ENCODE assay signal across 12 cellular contexts in the genomic region with DNA sequence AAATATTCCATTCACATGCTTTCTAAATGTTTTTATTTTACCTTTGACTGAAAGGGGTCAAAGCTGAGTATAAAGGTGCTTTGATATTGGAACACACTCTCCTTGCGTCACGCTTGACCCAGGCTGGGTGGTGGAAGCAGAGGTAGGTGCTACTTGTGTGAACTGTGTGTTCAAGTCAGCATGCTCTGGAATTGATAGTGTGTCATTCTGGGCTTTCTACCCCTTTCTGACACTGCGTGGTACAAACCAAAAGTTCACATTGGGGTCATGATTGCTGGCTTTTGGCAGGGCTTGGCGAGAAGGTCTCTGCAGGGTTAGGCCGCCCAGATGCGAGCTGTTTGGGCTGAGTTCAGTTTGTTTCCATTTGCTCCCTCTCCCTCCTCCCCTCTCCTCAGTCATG.
DNase-seq lines count a peak whose midpoint lies in the region; ATAC-seq and TF ChIP-seq lines count a peak whose summit lies in the region.
"Had no signal": no experiment of that assay in that cellular context is flagged by ENCODE, and none has a peak within 500 bp of the region (broad histone marks: within the 10 kb centered on the region; RNA-seq: fewer than 3 reads in every experiment).

No MANE protein-coding gene starts in this region.

- no peaks in the 10 kb centered on the region for H3K9me3 ChIP-seq in GM23248 (ENCODE audit: low read depth)
- no peaks in the 10 kb centered on the region for H3K9me3 ChIP-seq in psoas muscle

- in situ Hi-C loops in GM23248 (cut with MboI): no loop called here

- peaks cover 63% of the 10 kb centered on the region for H3F3A ChIP-seq in GM23248 (ENCODE audit: insufficient read depth)

- DNase-seq in GM23248: peak; percentile 36
- DNase-seq in astrocyte of the hippocampus (ENCODE audit: low read depth, low spot score): peak; percentile 57
- DNase-seq in left cardiac atrium: peak; percentile 47
- DNase-seq in psoas muscle: peak; percentile 21 to 62
- no peak for DNase-seq in stimulated activated CD4-positive, alpha-beta T cell treated with anti-CD3 and anti-CD28 coated beads, Interleukin-12 subunit alpha, Interleukin-12 subunit beta, amount 100 ng/mL, for 4 hours
- DNase-seq in kidney tubule cell (ENCODE audit: low spot score): no peak
- DNase-seq in NCI-H146 (lab: John Stamatoyannopoulos, UW): no peak
- no peak for DNase-seq in mucosa of gallbladder (ENCODE audit: low spot score)
- DNase-seq: activated CD4-positive, alpha-beta T cell treated with anti-CD3 and anti-CD28 coated beads, Interleukin-2, amount 50 U/mL, for 1 hour; CD4-positive, CD25-positive, alpha-beta regulatory T cell; small intestine; T-helper 2 cell had no signal

- ATAC-seq in left cardiac atrium: peak; percentile 88 to 89
- ATAC-seq in psoas muscle: peak in 2 of 4 donors; percentile 28 to 69

- no peak for TF ChIP-seq CTCF in psoas muscle (IDR thresholded peaks at IDR 0.05)

- H3K9ac ChIP-seq in GM23248: no peak overlapping the region

- H3K27me3 ChIP-seq in GM23248 (replicated peaks; ENCODE audit: insufficient read depth): no peaks in the 10 kb centered on the region
- no peaks in the 10 kb centered on the region for H3K27me3 ChIP-seq in psoas muscle (ENCODE audit: insufficient read depth in 3 of 3, low read length in 2 of 3)

- H2AFZ ChIP-seq in GM23248: no peak overlapping the region

- no peak overlapping the region for H3K4me2 ChIP-seq in GM23248 (ENCODE audit: unreplicated experiment)

- peaks cover 98% of the 10 kb centered on the region for H3K79me2 ChIP-seq in GM23248 (ENCODE audit: insufficient read depth)

- H3K4me1 ChIP-seq in GM23248 (ENCODE audit: insufficient read depth) (peaks cover 28% of the 10 kb centered on the region), psoas muscle (no peaks in the 10 kb centered on the region)

- H3K4me3 ChIP-seq in GM23248: no peak overlapping the region
- no peak overlapping the region for H3K4me3 ChIP-seq in psoas muscle

- H3K27ac ChIP-seq in GM23248 (no peak overlapping the region), psoas muscle (no peak overlapping the region)

- intact Hi-C loops in left cardiac atrium (cut with DNase I): no loop called here
- intact Hi-C loops in psoas muscle (cut with DNase I): no loop called here

- H3K36me3 ChIP-seq in GM23248 (ENCODE audit: low read depth) (peaks cover 20% of the 10 kb centered on the region), psoas muscle (ENCODE audit: insufficient read depth in 1 of 2, low read depth in 1 of 2) (no peaks in the 10 kb centered on the region)

- 41 to 47% methylated on average over 6 of the region's 6 CpGs for WGBS in GM23248 (ENCODE audit: low coverage in 1 of 2, low lambda C conversion rate in 2 of 2, missing lambda C conversion rate in 2 of 2), 2 experiments
- 36 to 44% (median 38%) methylated on average over 6 of the region's 6 CpGs for WGBS in psoas muscle, 3 donors

- H4K20me1 ChIP-seq in GM23248 (ENCODE audit: insufficient read depth): 0 out of 2 replicates have a peak, but pooled peaks cover 4% of the 10 kb centered on the region

- H3K9me2 ChIP-seq in GM23248 (ENCODE audit: insufficient read depth): no peaks in the 10 kb centered on the region

Comparison
In these comparisons a context has a peak if more than half of its experiments do, and no peak if none do; other contexts are left out.
1. DNase-seq: peak in GM23248 (single experiment), astrocyte of the hippocampus (single experiment), left cardiac atrium (single experiment) and psoas muscle (2 of 2); none in stimulated activated CD4-positive, alpha-beta T cell treated with anti-CD3 and anti-CD28 coated beads, Interleukin-12 subunit alpha, Interleukin-12 subunit beta, amount 100 ng/mL, for 4 hours (single experiment), kidney tubule cell (single experiment), NCI-H146 (single experiment) and mucosa of gallbladder (single experiment).